ENCODE assay signal across 22 cellular contexts in genomic region chr11:111620518-111620917, GRCh38. TPM values are rescaled to one million over a fixed set of nuclear protein-coding genes. Genes with fewer than 3 reads are reported as not detected.
DNase-seq lines count a peak whose midpoint lies in the region; ATAC-seq, FAIRE-seq and TF ChIP-seq lines count a peak whose summit lies in the region.
"Had no signal": no experiment of that assay in that cellular context is flagged by ENCODE, and none has a peak within 500 bp of the region (broad histone marks: within the 10 kb centered on the region; RNA-seq: fewer than 3 reads in every experiment).

No MANE protein-coding gene starts in this region.

- no peak overlapping the region for H3K27ac ChIP-seq in Panc1 (ENCODE audit: low read length)
- H3K27ac ChIP-seq in small intestine (ENCODE audit: low read depth in 1 of 2, low read length in 1 of 2): no peak overlapping the region
- no peak overlapping the region for H3K27ac ChIP-seq in testis
- H3K27ac ChIP-seq: BLaER1 treated with 17β-estradiol and CSF1 and Interleukin-3, amounts not matched to agents 10 nM and 100 nM had no signal

- POLR2A ChIA-PET in Panc1 (lab: Charles Lee): interaction anchor here (0.7 kb wide), 1 partner anchor 11 kb away, joined by 3 read pairs; no protein-coding TSS in a partner anchor

- intact Hi-C loops in Panc1 (cut with micrococcal nuclease; ENCODE audit: unreplicated experiment): no loop called here
- intact Hi-C loops in testis (cut with DNase I; ENCODE audit: low total_unique reads): no loop called here

- H3K4me1 ChIP-seq in Panc1 (ENCODE audit: control insufficient read depth, insufficient read depth, low read length) (no peaks in the 10 kb centered on the region), small intestine (ENCODE audit: control insufficient read depth in 2 of 2, insufficient read depth in 1 of 2, low read depth in 1 of 2, low read length in 1 of 2) (peaks cover 1 to 5% of the 10 kb centered on the region in 2 donors), testis (no peaks in the 10 kb centered on the region)
- H3K4me1 ChIP-seq: BE2C; BLaER1 treated with 17β-estradiol and CSF1 and Interleukin-3, amounts not matched to agents 10 nM and 100 nM had no signal

- no peaks in the 10 kb centered on the region for H3K27me3 ChIP-seq in Panc1 (ENCODE audit: control insufficient read depth, insufficient read depth, low read length)
- H3K27me3 ChIP-seq in small intestine (ENCODE audit: control insufficient read depth in 2 of 2, insufficient read depth in 2 of 2, low read length in 2 of 2): no peaks in the 10 kb centered on the region
- H3K27me3 ChIP-seq in testis: no peaks in the 10 kb centered on the region
- H3K27me3 ChIP-seq: BE2C; BLaER1 treated with 17β-estradiol and CSF1 and Interleukin-3, amounts not matched to agents 10 nM and 100 nM had no signal

- in situ Hi-C loops in Panc1 (cut with HindIII; ENCODE audit: low pct_unique_long_range_greater_than_20kb, low sequenced_read_pairs) (no loop called here), ACHN (cut with HindIII; ENCODE audit: low pct_ligation_motif_present, low pct_unique_long_range_greater_than_20kb, low sequenced_read_pairs) (no loop called here)

- no peak overlapping the region for H3K4me3 ChIP-seq in Panc1 (ENCODE audit: low read depth in 2 of 2, low read length in 2 of 2)
- no peak overlapping the region for H3K4me3 ChIP-seq in small intestine (ENCODE audit: low read depth in 1 of 2, low read length in 2 of 2)
- H3K4me3 ChIP-seq in testis: no peak overlapping the region
- H3K4me3 ChIP-seq: BLaER1 treated with 17β-estradiol and CSF1 and Interleukin-3, amounts not matched to agents 10 nM and 100 nM; GM23338 had no signal

- TF ChIP-seq CTCF in Panc1 (IDR thresholded peaks at IDR 0.05) (no peak), testis (IDR thresholded peaks at IDR 0.05) (no peak)

- CTCF ChIA-PET in Panc1 (lab: Charles Lee): interaction anchor here (1.2 kb wide), 1 partner anchor 16 kb away, joined by 4 read pairs; no protein-coding TSS in a partner anchor

- no peak for ATAC-seq in Panc1
- ATAC-seq: GM23338 had no signal

- no peak for TF ChIP-seq POLR2A in testis (IDR thresholded peaks at IDR 0.05)

- BruUV-seq in Panc1 (replicated peaks; lab: Mats Ljungman, UMichigan): TSS peak; percentile 18

- DNase-seq in Panc1 (ENCODE audit: low read depth, low spot score): no peak
- no peak for DNase-seq in small intestine
- no peak for DNase-seq in activated CD4-positive, alpha-beta T cell treated with anti-CD3 and anti-CD28 coated beads, Interleukin-2, amount 50 U/mL, for 48 hours
- no peak for DNase-seq in ACHN
- no peak for DNase-seq in testis
- DNase-seq: 8988T; AML-193; BE2C; CD4-positive, alpha-beta T cell; CD8-positive, alpha-beta memory T cell; DMS 273 treated with DMSO at 0.1 percent for 48 hours; DMS79; EL; GF-D8; H9; HFFc6 had no signal

- FAIRE-seq in A204.1 (lab: Jason Lieb, UNC) (peak; percentile 76), G401.6 (lab: Jason Lieb, UNC) (peak; percentile 74), small intestine (lab: Jason Lieb, UNC) (peak; percentile 26)
- FAIRE-seq: D721Med, GM18507 had no signal

- H3K9me3 ChIP-seq in Panc1 (ENCODE audit: control insufficient read depth, insufficient read depth, low read depth, low read length) (no peaks in the 10 kb centered on the region), small intestine (ENCODE audit: control insufficient read depth, low read depth) (no peaks in the 10 kb centered on the region), testis (no peaks in the 10 kb centered on the region)
- H3K9me3 ChIP-seq: BE2C had no signal

- H3K36me3 ChIP-seq in Panc1 (ENCODE audit: control insufficient read depth, insufficient read depth, low read length) (peaks cover 4% of the 10 kb centered on the region; the same call in 1 of the 2 replicates), small intestine (ENCODE audit: control insufficient read depth in 2 of 2, insufficient read depth in 2 of 2, low read length in 2 of 2) (peaks cover 4% of the 10 kb centered on the region in 2 donors), testis (ENCODE audit: low read depth, missing control alignments) (no peaks in the 10 kb centered on the region)

RNA-seq across cellular contexts. Expression of gene SIK2, which starts 18.3 kb away (rescaled TPM):
- total RNA-seq in Panc1 (2021; ENCODE audit: unreplicated experiment) (17.0 TPM), testis (1 to 10 TPM; 7.6 to 8.9 TPM)
- polyA plus RNA-seq in Panc1 (2012; ENCODE audit: insufficient read length): 12.5 TPM
- polyA plus RNA-seq in small intestine (1 to 10 TPM; 3.8 to 7.4 (median 3.8) TPM), testis (ENCODE audit: insufficient read depth, low read depth, low replicate concordance) (9.8 TPM)
